Comparison of ENCODE assay signal across 8 cellular contexts in the genomic region with DNA sequence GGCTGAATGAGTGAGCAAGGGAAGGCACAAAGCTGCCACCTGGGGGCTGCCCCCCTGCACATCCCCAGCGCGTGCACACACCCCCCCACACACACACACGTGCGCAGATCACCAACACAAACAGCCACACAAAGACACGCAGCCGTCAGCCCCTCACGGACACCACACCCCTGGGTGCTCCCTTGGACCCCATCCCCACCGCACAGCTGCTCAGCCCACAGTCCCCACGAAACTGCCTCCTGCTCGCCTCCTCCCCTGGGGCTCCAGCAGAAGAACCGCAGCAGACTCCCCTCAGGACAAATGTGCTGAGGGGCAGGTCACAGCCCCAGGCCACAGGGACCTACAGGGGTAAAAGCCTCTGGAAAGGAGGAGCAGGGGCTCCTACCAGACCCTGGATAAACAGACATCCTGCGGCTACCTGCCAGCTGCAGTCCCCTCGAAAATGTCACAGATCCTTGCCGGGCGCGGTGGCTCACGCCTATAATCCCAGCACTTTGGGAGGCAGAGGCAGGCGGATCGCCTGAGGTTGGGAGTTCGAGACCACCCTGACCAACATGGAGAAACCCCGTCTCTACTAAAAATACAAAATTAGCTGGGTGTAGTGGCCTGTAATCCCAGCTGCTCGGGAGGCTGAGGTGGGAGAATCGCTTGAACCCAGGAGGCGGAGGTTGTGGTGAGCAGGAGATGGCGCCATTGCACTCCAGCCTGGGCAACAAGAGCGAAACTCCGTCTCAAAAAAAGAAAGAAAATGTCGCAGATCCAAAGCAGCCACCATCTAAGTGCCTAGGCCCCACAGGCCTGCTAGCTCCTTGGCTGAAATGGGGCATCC. TPM values are rescaled to one million over a fixed set of nuclear protein-coding genes. Genes with fewer than 3 reads are reported as not detected.
DNase-seq lines count a peak whose midpoint lies in the region; ATAC-seq and TF ChIP-seq lines count a peak whose summit lies in the region.
"Had no signal": no experiment of that assay in that cellular context is flagged by ENCODE, and none has a peak within 500 bp of the region (broad histone marks: within the 10 kb centered on the region; RNA-seq: fewer than 3 reads in every experiment).

No MANE protein-coding gene starts in this region.

- H3K4me1 ChIP-seq in HEK293 (ENCODE audit: control insufficient read depth, insufficient read depth, low read length), result no peaks in the 10 kb centered on the region
- peaks cover 29 to 39% of the 10 kb centered on the region in 2 donors for H3K4me1 ChIP-seq in naive thymus-derived CD4-positive, alpha-beta T cell (ENCODE audit: control insufficient read depth in 2 of 2, insufficient read depth in 2 of 2, low read length in 2 of 2)

- peak overlapping the region; percentile 66 for H3K27ac Mint-ChIP-seq in activated CD4-positive, alpha-beta T cell treated with anti-CD3 and anti-CD28 coated beads, Interleukin-2, amount 10 ng/mL, durations not matched to agents 7 days and 5 days
- H3K27ac Mint-ChIP-seq in naive thymus-derived CD4-positive, alpha-beta T cell, result peak overlapping the region; percentile 32 to 85 (median 72)

- intact Hi-C loops in naive thymus-derived CD4-positive, alpha-beta T cell (cut with micrococcal nuclease), result no loop called here

- POLR2A ChIA-PET in HEK293 (lab: Yijun Ruan, JAX), result interaction anchor here (1.0 kb wide), 1 partner anchor 11 kb away, joined by 3 read pairs; no protein-coding TSS in a partner anchor
- POLR2A ChIA-PET in activated CD4-positive, alpha-beta T cell treated with anti-CD3 and anti-CD28 coated beads, Interleukin-2, amount 10 ng/mL, durations not matched to agents 7 days and 5 days (lab: Charles Lee), result interaction anchor here (0.6 kb wide), 1 partner anchor 117 kb away, joined by 3 read pairs; no protein-coding TSS in a partner anchor
- POLR2A ChIA-PET in naive thymus-derived CD4-positive, alpha-beta T cell (lab: Charles Lee), result interaction anchor here (0.7 to 46.3 kb wide), 9 partner anchors 9 to 216 kb away, joined by 3 to 1418 read pairs (median 4); partner anchors contain the start of genes GLYCTK, TLR9 and WDR82

- H3K27me3 ChIP-seq in naive thymus-derived CD4-positive, alpha-beta T cell (ENCODE audit: control insufficient read depth in 2 of 2, insufficient read depth in 2 of 2, low read length in 2 of 2), result no peaks in the 10 kb centered on the region

- no peaks in the 10 kb centered on the region for H3K9me3 ChIP-seq in HEK293 (ENCODE audit: control insufficient read depth, insufficient read depth, low read depth, low read length)
- no peaks in the 10 kb centered on the region for H3K9me3 ChIP-seq in naive thymus-derived CD4-positive, alpha-beta T cell (ENCODE audit: control insufficient read depth in 2 of 3, low read length in 3 of 3)

- H3K9me3 Mint-ChIP-seq in activated CD4-positive, alpha-beta T cell treated with anti-CD3 and anti-CD28 coated beads, Interleukin-2, amount 10 ng/mL, durations not matched to agents 7 days and 5 days, result no peaks in the 10 kb centered on the region
- H3K9me3 Mint-ChIP-seq in naive thymus-derived CD4-positive, alpha-beta T cell, result no peaks in the 10 kb centered on the region
- H3K9me3 Mint-ChIP-seq: activated naive CD4-positive, alpha-beta T cell treated with anti-CD3 and anti-CD28 coated beads, Interleukin-2, amount 50 U/mL, for 24 hours had no signal

- TF ChIP-seq CTCF in HEK293 (tag by site-specific recombination; IDR thresholded peaks at IDR 0.05), result 0 out of 2 replicates have a peak, but pooled peaks have one; percentile 24

- peaks cover 60% of the 10 kb centered on the region for H3K4me1 Mint-ChIP-seq in activated CD4-positive, alpha-beta T cell treated with anti-CD3 and anti-CD28 coated beads, Interleukin-2, amount 10 ng/mL, durations not matched to agents 7 days and 5 days
- peaks cover 40 to 63% (median 62%) of the 10 kb centered on the region in 7 donors for H3K4me1 Mint-ChIP-seq in naive thymus-derived CD4-positive, alpha-beta T cell

- DNase-seq in activated CD4-positive, alpha-beta T cell treated with anti-CD3 and anti-CD28 coated beads, Interleukin-2, amount 10 ng/mL, durations not matched to agents 7 days and 5 days, result peak; percentile 49
- DNase-seq in naive thymus-derived CD4-positive, alpha-beta T cell, result peak in 5 of 9 donors; percentile 10 to 57 (median 43)
- DNase-seq in occipital lobe (lab: John Stamatoyannopoulos, UW) (no peak), NCI-H2029 treated with DMSO at 0.1 percent for 48 hours (lab: John Stamatoyannopoulos, UW) (no peak)

- no peak overlapping the region for H3K4me3 Mint-ChIP-seq in activated CD4-positive, alpha-beta T cell treated with anti-CD3 and anti-CD28 coated beads, Interleukin-2, amount 10 ng/mL, durations not matched to agents 7 days and 5 days
- H3K4me3 Mint-ChIP-seq in naive thymus-derived CD4-positive, alpha-beta T cell, result peak overlapping the region in 8 of 10 donors; percentile 13 to 57 (median 38)

- peaks cover 51% of the 10 kb centered on the region for H3K36me3 Mint-ChIP-seq in activated CD4-positive, alpha-beta T cell treated with anti-CD3 and anti-CD28 coated beads, Interleukin-2, amount 10 ng/mL, durations not matched to agents 7 days and 5 days (ENCODE audit: low read depth)
- peaks cover 0 to 19% (median 6%) of the 10 kb centered on the region in 5 donors for H3K36me3 Mint-ChIP-seq in naive thymus-derived CD4-positive, alpha-beta T cell

- H3K4me3 ChIP-seq in HEK293 (ENCODE audit: low read depth, low read length), result no peak overlapping the region
- no peak overlapping the region for H3K4me3 ChIP-seq in naive thymus-derived CD4-positive, alpha-beta T cell (ENCODE audit: low read length)

- ATAC-seq in naive thymus-derived CD4-positive, alpha-beta T cell, result no peak
- ATAC-seq in HG03439 (IDR thresholded peaks at IDR 0.05; ENCODE audit: unreplicated experiment), result no peak

- peaks cover 0 to 44% of the 10 kb centered on the region in 2 experiments; a peak in 1 of 3 replicates for H3K36me3 ChIP-seq in HEK293 (ENCODE audit: control insufficient read depth in 2 of 2, insufficient read depth in 1 of 2, low read length in 2 of 2)
- H3K36me3 ChIP-seq in naive thymus-derived CD4-positive, alpha-beta T cell (ENCODE audit: control insufficient read depth in 2 of 3, insufficient read depth in 3 of 3, low read length in 3 of 3), result peaks cover 5 to 71% (median 32%) of the 10 kb centered on the region in 3 experiments

- CTCF ChIA-PET in HEK293 (lab: Yijun Ruan, JAX), result interaction anchor here (0.7 to 3.4 kb wide), 11 partner anchors 9 to 1568 kb away, joined by 3 to 44 read pairs (median 4); partner anchors contain the start of gene GLYCTK
- CTCF ChIA-PET in activated CD4-positive, alpha-beta T cell treated with anti-CD3 and anti-CD28 coated beads, Interleukin-2, amount 10 ng/mL, durations not matched to agents 7 days and 5 days (lab: Charles Lee), result interaction anchor here (0.9 to 5.3 kb wide), 18 partner anchors 10 to 216 kb away, joined by 3 to 81 read pairs (median 8); partner anchors contain the start of genes GLYCTK and WDR82
- CTCF ChIA-PET in naive thymus-derived CD4-positive, alpha-beta T cell (lab: Charles Lee), result interaction anchor here (0.6 to 5.8 kb wide), 23 partner anchors 11 to 228 kb away, joined by 3 to 92 read pairs (median 5); partner anchors contain the start of genes GLYCTK and WDR82

- no peak overlapping the region for H3K27ac ChIP-seq in HEK293 (ENCODE audit: extremely low read depth, low read depth, low read length)
- peak overlapping the region; percentile 62 for H3K27ac ChIP-seq in naive thymus-derived CD4-positive, alpha-beta T cell (ENCODE audit: low read depth, low read length)

- H3K27me3 Mint-ChIP-seq in activated CD4-positive, alpha-beta T cell treated with anti-CD3 and anti-CD28 coated beads, Interleukin-2, amount 10 ng/mL, durations not matched to agents 7 days and 5 days, result no peaks in the 10 kb centered on the region
- H3K27me3 Mint-ChIP-seq in naive thymus-derived CD4-positive, alpha-beta T cell, result no peaks in the 10 kb centered on the region
- H3K27me3 Mint-ChIP-seq: activated naive CD4-positive, alpha-beta T cell treated with anti-CD3 and anti-CD28 coated beads, Interleukin-2, amount 50 U/mL, for 24 hours had no signal

TF ChIP-seq in HEK293, 187 proteins besides CTCF, POLR2A, EP300 and RAD21:
- TF ChIP-seq ZNF654 (tag by site-specific recombination; IDR thresholded peaks at IDR 0.05; ENCODE audit: low read depth), result peak; percentile 66
- no peak for TF ChIP-seq ZNF404 (tag by site-specific recombination; IDR thresholded peaks at IDR 0.05)
- peak; percentile 32; the same call in 1 of the 2 replicates for TF ChIP-seq GLIS2 (tag by site-specific recombination; IDR thresholded peaks at IDR 0.05)
- no peak for TF ChIP-seq ZNF157 (tag by site-specific recombination; IDR thresholded peaks at IDR 0.05)
- TF ChIP-seq ZNF600 (tag by site-specific recombination; IDR thresholded peaks at IDR 0.05), result peak; percentile 38; the same call in 1 of the 2 replicates

RNA-seq across cellular contexts. Expression of gene TWF2, which starts 6.5 kb away (rescaled TPM):
- total RNA-seq in activated CD4-positive, alpha-beta T cell treated with anti-CD3 and anti-CD28 coated beads, Interleukin-2, amount 10 ng/mL, durations not matched to agents 7 days and 5 days, result 100 to 1,000 TPM; 117 to 119 TPM
- 100 to 1,000 TPM in 1 of 5 experiments, 10 to 100 TPM in 4; 38.7 to 110 (median 63.7) TPM for total RNA-seq in naive thymus-derived CD4-positive, alpha-beta T cell
- 100 to 1,000 TPM; 104 to 147 TPM for polyA plus RNA-seq in naive thymus-derived CD4-positive, alpha-beta T cell
- total RNA-seq in occipital lobe, result 24.8 TPM

RNA-seq across cellular contexts. Expression of gene TLR9, which starts 7.0 kb away (rescaled TPM):
- total RNA-seq in activated CD4-positive, alpha-beta T cell treated with anti-CD3 and anti-CD28 coated beads, Interleukin-2, amount 10 ng/mL, durations not matched to agents 7 days and 5 days, result under 1 TPM; 0.55 to 0.65 TPM
- total RNA-seq in naive thymus-derived CD4-positive, alpha-beta T cell, result 1 to 10 TPM in 3 of 5 experiments, under 1 TPM in 2; 0.27 to 2.5 (median 1.6) TPM
- under 1 TPM in 1 of 2 donors, not detected in 1; 0.16 TPM for polyA plus RNA-seq in naive thymus-derived CD4-positive, alpha-beta T cell
- under 0.01 TPM for total RNA-seq in occipital lobe
- total RNA-seq: RPMI7951 had no signal

RNA-seq across cellular contexts. Expression of gene PPM1M, which starts 13.1 kb away (rescaled TPM):
- total RNA-seq in activated CD4-positive, alpha-beta T cell treated with anti-CD3 and anti-CD28 coated beads, Interleukin-2, amount 10 ng/mL, durations not matched to agents 7 days and 5 days, result 10 to 100 TPM; 82.2 to 92.7 TPM
- 10 to 100 TPM; 55.8 to 81.0 (median 74.5) TPM for total RNA-seq in naive thymus-derived CD4-positive, alpha-beta T cell
- 100 to 1,000 TPM in 1 of 2 donors, 10 to 100 TPM in 1; 68.8 to 135 TPM for polyA plus RNA-seq in naive thymus-derived CD4-positive, alpha-beta T cell
- 7.0 TPM for total RNA-seq in occipital lobe

RNA-seq across cellular contexts. Expression of gene ALAS1, which starts 34.5 kb away (rescaled TPM):
- 10 to 100 TPM; 47.5 to 58.4 TPM for total RNA-seq in activated CD4-positive, alpha-beta T cell treated with anti-CD3 and anti-CD28 coated beads, Interleukin-2, amount 10 ng/mL, durations not matched to agents 7 days and 5 days
- total RNA-seq in naive thymus-derived CD4-positive, alpha-beta T cell, result 10 to 100 TPM; 12.6 to 74.3 (median 27.4) TPM
- polyA plus RNA-seq in naive thymus-derived CD4-positive, alpha-beta T cell, result 10 to 100 TPM; 18.7 to 37.6 TPM
- 36.2 TPM for total RNA-seq in occipital lobe

RNA-seq across cellular contexts. Expression of gene WDR82, which starts 46.0 kb away (rescaled TPM):
- total RNA-seq in activated CD4-positive, alpha-beta T cell treated with anti-CD3 and anti-CD28 coated beads, Interleukin-2, amount 10 ng/mL, durations not matched to agents 7 days and 5 days, result 100 to 1,000 TPM; 140 to 143 TPM
- total RNA-seq in naive thymus-derived CD4-positive, alpha-beta T cell, result 100 to 1,000 TPM; 112 to 161 (median 135) TPM
- 100 to 1,000 TPM; 127 to 181 TPM for polyA plus RNA-seq in naive thymus-derived CD4-positive, alpha-beta T cell
- total RNA-seq in occipital lobe, result 158 TPM

Comparison
In these comparisons a context has a peak if more than half of its experiments do, and no peak if none do; other contexts are left out.
1. DNase-seq: peak in activated CD4-positive, alpha-beta T cell treated with anti-CD3 and anti-CD28 coated beads, Interleukin-2, amount 10 ng/mL, durations not matched to agents 7 days and 5 days (single experiment) and naive thymus-derived CD4-positive, alpha-beta T cell (5 of 9); none in occipital lobe (single experiment) and NCI-H2029 treated with DMSO at 0.1 percent for 48 hours (single experiment).